16 cellular contexts compared by ENCODE assay signal in genomic region chr2:197427986-197428385, GRCh38.
"Had no signal": no experiment of that assay in that cellular context is flagged by ENCODE, and none has a peak within 500 bp of the region (broad histone marks: within the 10 kb centered on the region; RNA-seq: fewer than 3 reads in every experiment).

No MANE protein-coding gene starts in this region.

- H3K27me3 Mint-ChIP-seq: activated B cell treated with CpG ODN at 0.5 μM for 24 hours; activated CD4-positive, alpha-beta memory T cell treated with anti-CD3 and anti-CD28 coated beads for 36 hours; activated CD4-positive, alpha-beta T cell treated with anti-CD3 and anti-CD28 coated beads for 36 hours; naive B cell; progenitor cell of endocrine pancreas had no signal

- H3K27ac Mint-ChIP-seq: activated B cell treated with CpG ODN at 0.5 μM for 24 hours had no signal

- H3K9me3 ChIP-seq: lower lobe of right lung, spleen, upper lobe of right lung had no signal

- H3K4me3 ChIP-seq: lower lobe of right lung, upper lobe of right lung had no signal

- ATAC-seq: lower lobe of right lung, upper lobe of right lung had no signal

- DNase-seq: activated B cell treated with CpG ODN at 0.5 μM for 24 hours; amniotic stem cell; cortex of kidney; immature natural killer cell; lower lobe of right lung; naive B cell; spleen; stimulated activated CD4-positive, alpha-beta T cell treated with anti-CD3 and anti-CD28 coated beads, Interleukin-4, amount 100 ng/mL, for 1 hour; T-helper 1 cell; T-helper 9 cell; upper lobe of right lung had no signal

- H3K27me3 ChIP-seq: spleen, upper lobe of right lung had no signal

- H3K27ac ChIP-seq: epithelial cell of prostate, lower lobe of right lung, spleen, upper lobe of right lung had no signal

- H3K9me3 Mint-ChIP-seq: activated B cell treated with CpG ODN at 0.5 μM for 24 hours; activated CD4-positive, alpha-beta memory T cell treated with anti-CD3 and anti-CD28 coated beads for 36 hours; activated naive CD4-positive, alpha-beta T cell treated with anti-CD3 and anti-CD28 coated beads, Interleukin-2, amount 50 U/mL, for 72 hours; immature natural killer cell; naive B cell had no signal
